ENCODE assay signal across 1 cellular context in genomic region chr18:35355140-35355618, GRCh38.
TF ChIP-seq lines count a peak whose summit lies in the region.

No MANE protein-coding gene starts in this region.

TF ChIP-seq in WTC11, 78 proteins besides CTCF, POLR2A, EP300 and RAD21 (continued from another document):
- TF ChIP-seq IRF1 (CRISPR knock-in tag; IDR thresholded peaks at IDR 0.05) (no peak), ZNF138 (CRISPR knock-in tag; conservative IDR thresholded peaks at IDR 0.05) (no peak), NR2C2 (CRISPR knock-in tag; IDR thresholded peaks at IDR 0.05) (no peak)
